15 cellular contexts compared by ENCODE assay signal in genomic region chr5:134893748-134894505, GRCh38. TPM values are rescaled to one million over a fixed set of nuclear protein-coding genes. Genes with fewer than 3 reads are reported as not detected.
A peak's percentile ranks its signal among the peaks of the same experiment; 100 is the strongest.
DNase-seq lines count a peak whose midpoint lies in the region; ATAC-seq, FAIRE-seq and TF ChIP-seq lines count a peak whose summit lies in the region.
"Had no signal": no experiment of that assay in that cellular context is flagged by ENCODE, and none has a peak within 500 bp of the region (broad histone marks: within the 10 kb centered on the region; RNA-seq: fewer than 3 reads in every experiment).

No MANE protein-coding gene starts in this region.

- POLR2A ChIA-PET in K562 (lab: Yijun Ruan, JAX) = interaction anchor here (0.6 to 1.6 kb wide), 3 partner anchors 8 to 53 kb away, joined by 3 to 7 read pairs (median 4); partner anchors contain the start of gene PCBD2
- POLR2A ChIA-PET in PC-3 (lab: Charles Lee; ENCODE audit: unreplicated experiment) = no interaction called here
- POLR2A ChIA-PET in activated CD4-positive, alpha-beta memory T cell treated with anti-CD3 and anti-CD28 coated beads, Interleukin-2, amount 10 ng/mL, durations not matched to agents 7 days and 5 days (lab: Charles Lee) = no interaction called here

- no peaks in the 10 kb centered on the region for H3K9me3 Mint-ChIP-seq in activated T-cell treated with anti-CD3 and anti-CD28 coated beads, Interleukin-2, amount 50 U/mL, for 24 hours
- peaks cover 0 to 3% (median 0%) of the 10 kb centered on the region in 3 donors for H3K9me3 Mint-ChIP-seq in IgD-negative memory B cell
- H3K9me3 Mint-ChIP-seq in activated CD4-positive, alpha-beta memory T cell treated with anti-CD3 and anti-CD28 coated beads, Interleukin-2, amount 10 ng/mL, durations not matched to agents 7 days and 5 days = no peaks in the 10 kb centered on the region

- no peak overlapping the region for H2AFZ ChIP-seq in K562 (ENCODE audit: low read depth, low read length)
- no peak overlapping the region for H2AFZ ChIP-seq in osteoblast (ENCODE audit: low read length)
- H2AFZ ChIP-seq in PC-3 (ENCODE audit: low read length) = no peak overlapping the region

- peak overlapping the region; percentile 47 for H3K27ac Mint-ChIP-seq in activated T-cell treated with anti-CD3 and anti-CD28 coated beads, Interleukin-2, amount 50 U/mL, for 24 hours
- peak overlapping the region in 2 of 3 donors; percentile 65 to 80 for H3K27ac Mint-ChIP-seq in IgD-negative memory B cell
- H3K27ac Mint-ChIP-seq in activated CD4-positive, alpha-beta memory T cell treated with anti-CD3 and anti-CD28 coated beads, Interleukin-2, amount 10 ng/mL, durations not matched to agents 7 days and 5 days = no peak overlapping the region

- in situ Hi-C loops in K562 (cut with MboI) = no loop called here

- H3K79me2 ChIP-seq in K562 (ENCODE audit: control insufficient read depth, insufficient read depth, low read length) = no peaks in the 10 kb centered on the region
- peaks cover 14% of the 10 kb centered on the region for H3K79me2 ChIP-seq in osteoblast (ENCODE audit: insufficient read depth, low read length)
- no peaks in the 10 kb centered on the region for H3K79me2 ChIP-seq in PC-3 (ENCODE audit: low read length)

- TF ChIP-seq CTCF in K562 (IDR thresholded peaks at IDR 0.05 in 2 of 3, conservative IDR thresholded peaks at IDR 0.05 in 1 of 3; ENCODE audit: insufficient read depth in 2 of 3, low read depth in 1 of 3, low read length in 3 of 3) = no peak
- no peak for TF ChIP-seq CTCF in osteoblast (IDR thresholded peaks at IDR 0.05; ENCODE audit: extremely low read depth, low read depth, low read length)
- TF ChIP-seq CTCF in PC-3 (conservative IDR thresholded peaks at IDR 0.05; ENCODE audit: low read depth, low read length) = no peak
- TF ChIP-seq CTCF in foreskin fibroblast (IDR thresholded peaks at IDR 0.05; ENCODE audit: low read depth, low read length) = no peak

- no peaks in the 10 kb centered on the region for H3K9me1 ChIP-seq in K562 (ENCODE audit: control insufficient read depth, insufficient read depth, low read length)

- H3K27me3 ChIP-seq in K562 (ENCODE audit: control insufficient read depth in 2 of 2, insufficient read depth in 2 of 2, low read length in 2 of 2) = no peaks in the 10 kb centered on the region; a peak in 1 of 5 replicates
- no peaks in the 10 kb centered on the region for H3K27me3 ChIP-seq in osteoblast (ENCODE audit: insufficient read depth, low read length)
- H3K27me3 ChIP-seq in PC-3 (ENCODE audit: low read length) = no peaks in the 10 kb centered on the region

- TF ChIP-seq RAD21 in K562 (CRISPR knock-in tag; conservative IDR thresholded peaks at IDR 0.05 in 1 of 2, IDR thresholded peaks at IDR 0.05 in 1 of 2) = no peak

- H3K4me3 Mint-ChIP-seq in activated T-cell treated with anti-CD3 and anti-CD28 coated beads, Interleukin-2, amount 50 U/mL, for 24 hours = no peak overlapping the region
- H3K4me3 Mint-ChIP-seq in IgD-negative memory B cell = peak overlapping the region in 1 of 4 donors; percentile 48
- no peak overlapping the region for H3K4me3 Mint-ChIP-seq in activated CD4-positive, alpha-beta memory T cell treated with anti-CD3 and anti-CD28 coated beads, Interleukin-2, amount 10 ng/mL, durations not matched to agents 7 days and 5 days
- H3K4me3 Mint-ChIP-seq: CD14-positive monocyte had no signal

- intact Hi-C loops in K562 (cut with micrococcal nuclease) = no loop called here
- intact Hi-C loops in PC-3 (cut with micrococcal nuclease) = no loop called here

- H3K4me1 ChIP-seq in K562 (replicated peaks in 1 of 2; ENCODE audit: control insufficient read depth in 2 of 2, insufficient read depth in 2 of 2, low read length in 2 of 2) (no peaks in the 10 kb centered on the region), osteoblast (ENCODE audit: insufficient read depth, low read length) (no peaks in the 10 kb centered on the region), PC-3 (ENCODE audit: insufficient read depth, low read length) (no peaks in the 10 kb centered on the region)

- H3K9me3 ChIP-seq in K562 (replicated peaks; ENCODE audit: control insufficient read depth, insufficient read depth, low read depth, low read length) (no peaks in the 10 kb centered on the region), osteoblast (ENCODE audit: low read depth, low read length) (no peaks in the 10 kb centered on the region), PC-3 (ENCODE audit: low read length) (no peaks in the 10 kb centered on the region)

- peaks cover 17% of the 10 kb centered on the region for H3K4me1 Mint-ChIP-seq in activated T-cell treated with anti-CD3 and anti-CD28 coated beads, Interleukin-2, amount 50 U/mL, for 24 hours (ENCODE audit: low read depth)
- H3K4me1 Mint-ChIP-seq in IgD-negative memory B cell = peaks cover 10 to 22% (median 14%) of the 10 kb centered on the region in 3 donors
- H3K4me1 Mint-ChIP-seq in activated CD4-positive, alpha-beta memory T cell treated with anti-CD3 and anti-CD28 coated beads, Interleukin-2, amount 10 ng/mL, durations not matched to agents 7 days and 5 days = peaks cover 3% of the 10 kb centered on the region
- H3K4me1 Mint-ChIP-seq: CD14-positive monocyte had no signal

- CTCF ChIA-PET in K562 (lab: Yijun Ruan, JAX; ENCODE audit: low intra/inter-chr PET ratio) (no interaction called here), PC-3 (lab: Charles Lee) (no interaction called here)
- CTCF ChIA-PET in activated CD4-positive, alpha-beta memory T cell treated with anti-CD3 and anti-CD28 coated beads, Interleukin-2, amount 10 ng/mL, durations not matched to agents 7 days and 5 days (lab: Charles Lee) = no interaction called here

- no peaks in the 10 kb centered on the region for H3K36me3 ChIP-seq in K562 (ENCODE audit: control insufficient read depth, insufficient read depth, low read length)
- H3K36me3 ChIP-seq in osteoblast (ENCODE audit: insufficient read depth, low read length) = peaks cover 10% of the 10 kb centered on the region
- H3K36me3 ChIP-seq in PC-3 (ENCODE audit: low read depth, low read length) = no peaks in the 10 kb centered on the region

- H3K9ac ChIP-seq in K562 (ENCODE audit: insufficient read depth in 1 of 2, low read depth in 2 of 2, low read length in 2 of 2) = no peak overlapping the region
- no peak overlapping the region for H3K9ac ChIP-seq in PC-3 (ENCODE audit: low read length)

- DNase-seq in activated T-cell treated with anti-CD3 and anti-CD28 coated beads, Interleukin-2, amount 50 U/mL, for 24 hours = no peak
- DNase-seq in activated T-cell treated with anti-CD3 and anti-CD28 coated beads, Interleukin-2, amount 50 U/mL, for 1 hour = no peak
- no peak for DNase-seq in K562 (ENCODE audit: extremely low read depth in 1 of 4, low spot score in 3 of 4)
- DNase-seq in osteoblast (ENCODE audit: insufficient read length, low spot score, missing footprints) = peak; percentile 30
- no peak for DNase-seq in PC-3
- DNase-seq in activated CD4-positive, alpha-beta memory T cell treated with anti-CD3 and anti-CD28 coated beads, Interleukin-2, amount 10 ng/mL, durations not matched to agents 7 days and 5 days = no peak
- DNase-seq in foreskin fibroblast = no peak
- DNase-seq: DMS53, GF-D8, GOT3, IMR-90 had no signal

- FAIRE-seq in K562 (lab: Jason Lieb, UNC) = no peak

- H4K20me1 ChIP-seq in K562 (replicated peaks; ENCODE audit: control insufficient read depth, insufficient read depth, low read length) = no peaks in the 10 kb centered on the region
- no peaks in the 10 kb centered on the region for H4K20me1 ChIP-seq in osteoblast (ENCODE audit: insufficient read depth, low read length)
- H4K20me1 ChIP-seq in PC-3 (ENCODE audit: low read length) = no peaks in the 10 kb centered on the region

- BruUV-seq in K562 (replicated peaks; lab: Mats Ljungman, UMichigan) (no TSS peak), PC-3 (replicated peaks; lab: Mats Ljungman, UMichigan) (no TSS peak)

- peaks cover 72% of the 10 kb centered on the region for H3K36me3 Mint-ChIP-seq in activated T-cell treated with anti-CD3 and anti-CD28 coated beads, Interleukin-2, amount 50 U/mL, for 24 hours (ENCODE audit: low read depth)
- H3K36me3 Mint-ChIP-seq in IgD-negative memory B cell = peaks cover 10% of the 10 kb centered on the region
- peaks cover 45% of the 10 kb centered on the region for H3K36me3 Mint-ChIP-seq in activated CD4-positive, alpha-beta memory T cell treated with anti-CD3 and anti-CD28 coated beads, Interleukin-2, amount 10 ng/mL, durations not matched to agents 7 days and 5 days (ENCODE audit: low read depth)

- ATAC-seq in K562 = no peak
- no peak for ATAC-seq in PC-3
- ATAC-seq: HCT116 had no signal

- 65% methylated on average over 7 of the region's 7 CpGs for WGBS in K562 (ENCODE audit: insufficient coverage, low coverage, missing lambda C conversion rate)

- no peak for TF ChIP-seq POLR2A in K562 (conservative IDR thresholded peaks at IDR 0.05)

- no peak for TF ChIP-seq EP300 in K562 (IDR thresholded peaks at IDR 0.05; ENCODE audit: low read length)

- H3K9me2 ChIP-seq in PC-3 (replicated peaks; ENCODE audit: low read length) = no peaks in the 10 kb centered on the region

- H3K27ac ChIP-seq in K562 (ENCODE audit: extremely low read depth, low read depth, low read length) = no peak overlapping the region
- no peak overlapping the region for H3K27ac ChIP-seq in osteoblast (ENCODE audit: low read depth, low read length)
- H3K27ac ChIP-seq in PC-3 (ENCODE audit: low read length) = no peak overlapping the region
- H3K27ac ChIP-seq: 22Rv1 had no signal

- no peaks in the 10 kb centered on the region for H3F3A ChIP-seq in PC-3 (ENCODE audit: low read length, unreplicated experiment)

- no peaks in the 10 kb centered on the region for H3K27me3 Mint-ChIP-seq in activated T-cell treated with anti-CD3 and anti-CD28 coated beads, Interleukin-2, amount 50 U/mL, for 24 hours
- no peaks in the 10 kb centered on the region for H3K27me3 Mint-ChIP-seq in IgD-negative memory B cell
- no peaks in the 10 kb centered on the region for H3K27me3 Mint-ChIP-seq in activated CD4-positive, alpha-beta memory T cell treated with anti-CD3 and anti-CD28 coated beads, Interleukin-2, amount 10 ng/mL, durations not matched to agents 7 days and 5 days

- H3K4me3 ChIP-seq in K562 (no peak overlapping the region), osteoblast (ENCODE audit: insufficient read depth, low read length) (no peak overlapping the region), PC-3 (ENCODE audit: low read length) (no peak overlapping the region), foreskin fibroblast (ENCODE audit: low read depth in 1 of 2, low read length in 2 of 2) (no peak overlapping the region)

- no peak overlapping the region for H3K4me2 ChIP-seq in K562 (ENCODE audit: insufficient read depth, low read length)
- H3K4me2 ChIP-seq in osteoblast (ENCODE audit: insufficient read depth, low read length) = no peak overlapping the region
- H3K4me2 ChIP-seq in PC-3 (ENCODE audit: low read length) = no peak overlapping the region

RNA-seq across cellular contexts. Expression of gene PCBD2, which starts 11.0 kb away (rescaled TPM):
- polyA plus RNA-seq in IgD-negative memory B cell (13.9 TPM), K562 (2011; rRNA removed) (13.8 and 15.4 TPM in 2 replicates), K562 (2014; fragmentation: Illumina TruSeq; extraction: Trizol) (6.8 and 7.0 TPM in 2 replicates), K562 (2014; fragmentation: Nextera tagmentation; extraction: Ambion mirVana) (1 to 10 TPM; 7.1 to 7.8 TPM), K562 (2014; rRNA removed) (8.0 and 10.7 TPM in 2 replicates)
- 16.5 and 20.4 TPM in 2 replicates for total RNA-seq in K562 (2011; cell fraction: chromatin; rRNA removed; ENCODE audit: low replicate concordance)
- total RNA-seq in K562 (2011; cell fraction: nucleolus; rRNA removed) = 7.8 and 9.9 TPM in 2 replicates
- total RNA-seq in K562 (2011; cell fraction: nucleoplasm; rRNA removed) = 19.7 and 32.0 TPM in 2 replicates
- total RNA-seq in K562 (2014; rRNA removed) (5.2 and 8.9 TPM in 2 replicates), K562 (2014; rRNA removed; fragmentation: Illumina TruSeq; extraction: Trizol) (8.0 and 8.4 TPM in 2 replicates), K562 (2015; rRNA removed; fragmentation: Illumina TruSeq; extraction: Trizol) (6.7 and 6.8 TPM in 2 replicates), K562 (2021) (8.0 and 10.4 TPM in 2 replicates), osteoblast (4.7 and 6.5 TPM in 2 replicates), PC-3 (2014; rRNA removed) (5.4 and 7.0 TPM in 2 replicates)
- 5.9 and 10.1 TPM in 2 replicates for polyA plus RNA-seq in K562 (2011; cell fraction: cytosol; rRNA removed)
- 8.4 and 12.2 TPM in 2 replicates for polyA plus RNA-seq in K562 (2011; cell fraction: nucleus; rRNA removed)
- polyA plus RNA-seq in K562 (2012) = 7.2 and 8.8 TPM in 2 replicates
- 5.7 and 8.1 TPM in 2 replicates for polyA minus RNA-seq in K562 (2011; rRNA and poly(A)+ RNA removed)
- polyA minus RNA-seq in K562 (2011; cell fraction: cytosol; rRNA and poly(A)+ RNA removed) = 5.2 and 6.5 TPM in 2 replicates
- polyA minus RNA-seq in K562 (2011; cell fraction: nucleus; rRNA and poly(A)+ RNA removed) = 5.0 and 5.7 TPM in 2 replicates
- 10 to 100 TPM; 13.6 to 14.7 TPM for total RNA-seq in activated CD4-positive, alpha-beta memory T cell treated with anti-CD3 and anti-CD28 coated beads, Interleukin-2, amount 10 ng/mL, durations not matched to agents 7 days and 5 days

RNA-seq across cellular contexts. Expression of gene TXNDC15, which starts 19.8 kb away (rescaled TPM):
- polyA plus RNA-seq in IgD-negative memory B cell (14.2 TPM), K562 (2011; rRNA removed) (10.4 and 12.3 TPM in 2 replicates), K562 (2014; fragmentation: Illumina TruSeq; extraction: Trizol) (8.6 and 12.6 TPM in 2 replicates), K562 (2014; fragmentation: Nextera tagmentation; extraction: Ambion mirVana) (1 to 10 TPM; 3.0 to 3.1 TPM), K562 (2014; rRNA removed) (14.7 and 14.9 TPM in 2 replicates)
- 19.7 and 21.9 TPM in 2 replicates for total RNA-seq in K562 (2011; cell fraction: chromatin; rRNA removed; ENCODE audit: low replicate concordance)
- total RNA-seq in K562 (2011; cell fraction: nucleolus; rRNA removed) = 7.6 and 12.7 TPM in 2 replicates
- 15.2 and 20.8 TPM in 2 replicates for total RNA-seq in K562 (2011; cell fraction: nucleoplasm; rRNA removed)
- total RNA-seq in K562 (2014; rRNA removed) (10.6 and 15.4 TPM in 2 replicates), K562 (2014; rRNA removed; fragmentation: Illumina TruSeq; extraction: Trizol) (10.3 and 12.8 TPM in 2 replicates), K562 (2015; rRNA removed; fragmentation: Illumina TruSeq; extraction: Trizol) (14.6 and 14.8 TPM in 2 replicates), K562 (2021) (8.9 and 11.7 TPM in 2 replicates), osteoblast (87.2 and 91.1 TPM in 2 replicates), PC-3 (2014; rRNA removed) (42.6 and 46.4 TPM in 2 replicates)
- 10.4 and 12.4 TPM in 2 replicates for polyA plus RNA-seq in K562 (2011; cell fraction: cytosol; rRNA removed)
- polyA plus RNA-seq in K562 (2011; cell fraction: nucleus; rRNA removed) = 5.8 and 7.2 TPM in 2 replicates
- 7.1 and 15.0 TPM in 2 replicates for polyA plus RNA-seq in K562 (2012)
- polyA minus RNA-seq in K562 (2011; rRNA and poly(A)+ RNA removed) = 14.7 and 17.0 TPM in 2 replicates
- polyA minus RNA-seq in K562 (2011; cell fraction: cytosol; rRNA and poly(A)+ RNA removed) = 6.6 and 8.2 TPM in 2 replicates
- 2.3 and 3.6 TPM in 2 replicates for polyA minus RNA-seq in K562 (2011; cell fraction: nucleus; rRNA and poly(A)+ RNA removed)
- 10 to 100 TPM; 51.0 to 56.9 TPM for total RNA-seq in activated CD4-positive, alpha-beta memory T cell treated with anti-CD3 and anti-CD28 coated beads, Interleukin-2, amount 10 ng/mL, durations not matched to agents 7 days and 5 days

RNA-seq across cellular contexts. Expression of gene C5orf24, which starts 48.2 kb away (rescaled TPM):
- polyA plus RNA-seq in IgD-negative memory B cell = 9.4 TPM
- 72.0 and 117 TPM in 2 replicates for total RNA-seq in K562 (2011; cell fraction: chromatin; rRNA removed; ENCODE audit: low replicate concordance)
- total RNA-seq in K562 (2011; cell fraction: nucleolus; rRNA removed) = 47.6 and 53.4 TPM in 2 replicates
- 69.0 and 99.8 TPM in 2 replicates for total RNA-seq in K562 (2011; cell fraction: nucleoplasm; rRNA removed)
- total RNA-seq in K562 (2014; rRNA removed) = 15.1 and 23.2 TPM in 2 replicates
- 28.8 and 29.4 TPM in 2 replicates for total RNA-seq in K562 (2014; rRNA removed; fragmentation: Illumina TruSeq; extraction: Trizol)
- total RNA-seq in K562 (2015; rRNA removed; fragmentation: Illumina TruSeq; extraction: Trizol) = 27.3 and 28.4 TPM in 2 replicates
- total RNA-seq in K562 (2021) = 23.9 and 26.7 TPM in 2 replicates
- 38.6 and 39.7 TPM in 2 replicates for polyA plus RNA-seq in K562 (2011; rRNA removed)
- 7.5 and 16.8 TPM in 2 replicates for polyA plus RNA-seq in K562 (2011; cell fraction: cytosol; rRNA removed)
- polyA plus RNA-seq in K562 (2011; cell fraction: nucleus; rRNA removed) = 28.9 and 30.8 TPM in 2 replicates
- polyA plus RNA-seq in K562 (2012) = 14.1 and 19.8 TPM in 2 replicates
- 22.6 and 28.7 TPM in 2 replicates for polyA plus RNA-seq in K562 (2014; fragmentation: Illumina TruSeq; extraction: Trizol)
- 10 to 100 TPM in 1 of 2 experiments, 1 to 10 TPM in 1; 8.9 to 10.6 TPM for polyA plus RNA-seq in K562 (2014; fragmentation: Nextera tagmentation; extraction: Ambion mirVana)
- 22.5 and 34.1 TPM in 2 replicates for polyA plus RNA-seq in K562 (2014; rRNA removed)
- 44.4 and 47.4 TPM in 2 replicates for polyA minus RNA-seq in K562 (2011; rRNA and poly(A)+ RNA removed)
- polyA minus RNA-seq in K562 (2011; cell fraction: cytosol; rRNA and poly(A)+ RNA removed) = 12.4 and 14.2 TPM in 2 replicates
- polyA minus RNA-seq in K562 (2011; cell fraction: nucleus; rRNA and poly(A)+ RNA removed) = 26.9 and 35.5 TPM in 2 replicates
- 46.3 and 48.3 TPM in 2 replicates for total RNA-seq in osteoblast
- 16.5 and 18.2 TPM in 2 replicates for total RNA-seq in PC-3 (2014; rRNA removed)
- total RNA-seq in activated CD4-positive, alpha-beta memory T cell treated with anti-CD3 and anti-CD28 coated beads, Interleukin-2, amount 10 ng/mL, durations not matched to agents 7 days and 5 days = 10 to 100 TPM; 32.3 to 32.5 TPM
